In genomic region chr1:113275691-113276090, GRCh38 we compare ENCODE assay signal across 34 cellular contexts.
"Had no signal": no experiment of that assay in that cellular context is flagged by ENCODE, and none has a peak within 500 bp of the region (broad histone marks: within the 10 kb centered on the region; RNA-seq: fewer than 3 reads in every experiment).

No MANE protein-coding gene starts in this region.

- ATAC-seq: Right ventricle myocardium inferior had no signal

- H3K4me2 ChIP-seq: PC-9 had no signal

- H3K36me3 ChIP-seq: brain microvascular endothelial cell, WERI-Rb-1 had no signal

- DNase-seq: activated CD4-positive, alpha-beta memory T cell treated with anti-CD3 and anti-CD28 coated beads, Interleukin-2, amount 10 ng/mL, durations not matched to agents 7 days and 5 days; activated CD4-positive, alpha-beta T cell treated with anti-CD3 and anti-CD28 coated beads for 1 hour; activated CD4-positive, alpha-beta T cell treated with anti-CD3 and anti-CD28 coated beads for 48 hours; activated CD4-positive, CD25-positive, alpha-beta regulatory T cell; activated effector memory CD4-positive, alpha-beta T cell treated with anti-CD3 and anti-CD28 coated beads, Interleukin-2, amount 50 U/mL, for 16 hours; activated naive CD4-positive, alpha-beta T cell; activated naive CD4-positive, alpha-beta T cell treated with anti-CD3 and anti-CD28 coated beads, Interleukin-2, amount 50 U/mL, for 16 hours; activated naive CD8-positive, alpha-beta T cell treated with anti-CD3 and anti-CD28 coated beads for 36 hours; activated T-cell treated with anti-CD3 and anti-CD28 coated beads, Interleukin-2, amount 50 U/mL, for 1 hour; activated T-cell treated with anti-CD3 and anti-CD28 coated beads, Interleukin-2, amount 50 U/mL, for 72 hours; amniotic stem cell; aorta; brain microvascular endothelial cell; central memory CD4-positive, alpha-beta T cell; Karpas-422; NCI-H1105; NCI-H1417 treated with DMSO at 0.1 percent for 48 hours; NCI-H187 treated with DMSO at 0.1 percent for 48 hours; NCI-H2081; NCI-H2171 treated with DMSO at 0.1 percent for 48 hours; NCI-H226; NCI-H446 treated with DMSO at 0.1 percent for 48 hours; NCI-H524; NK-92 treated with Interleukin-12 subunit alpha and Interleukin-12 subunit beta, amount 100 ng/mL, for 24 hours; SIG-M5; SW 1271; T-helper 1 cell; T-helper 2 cell; T-helper 9 cell; WERI-Rb-1 had no signal

- H3K9me3 Mint-ChIP-seq: activated CD4-positive, alpha-beta memory T cell treated with anti-CD3 and anti-CD28 coated beads, Interleukin-2, amount 10 ng/mL, durations not matched to agents 7 days and 5 days; activated naive CD8-positive, alpha-beta T cell treated with anti-CD3 and anti-CD28 coated beads for 36 hours; activated T-cell treated with anti-CD3 and anti-CD28 coated beads, Interleukin-2, amount 50 U/mL, for 72 hours; activated T-helper 17 cell treated with anti-CD3 and anti-CD28 coated beads, Interleukin-2, amount 50 U/mL, for 72 hours had no signal

- H3K27me3 ChIP-seq: brain microvascular endothelial cell had no signal

- H2AFZ ChIP-seq: PC-9 had no signal

- H3K4me3 ChIP-seq: PC-9 had no signal

- H3K4me1 Mint-ChIP-seq: activated naive CD8-positive, alpha-beta T cell treated with anti-CD3 and anti-CD28 coated beads for 36 hours; activated T-helper 17 cell treated with anti-CD3 and anti-CD28 coated beads, Interleukin-2, amount 50 U/mL, for 72 hours had no signal

- H3K27ac Mint-ChIP-seq: activated naive CD8-positive, alpha-beta T cell treated with anti-CD3 and anti-CD28 coated beads for 36 hours; activated T-cell treated with anti-CD3 and anti-CD28 coated beads, Interleukin-2, amount 50 U/mL, for 72 hours; activated T-helper 17 cell treated with anti-CD3 and anti-CD28 coated beads, Interleukin-2, amount 50 U/mL, for 72 hours had no signal

- H3K4me3 Mint-ChIP-seq: activated CD4-positive, alpha-beta memory T cell treated with anti-CD3 and anti-CD28 coated beads, Interleukin-2, amount 10 ng/mL, durations not matched to agents 7 days and 5 days; activated naive CD8-positive, alpha-beta T cell treated with anti-CD3 and anti-CD28 coated beads for 36 hours; activated T-cell treated with anti-CD3 and anti-CD28 coated beads, Interleukin-2, amount 50 U/mL, for 72 hours; activated T-helper 17 cell treated with anti-CD3 and anti-CD28 coated beads, Interleukin-2, amount 50 U/mL, for 72 hours had no signal

- H3K27ac ChIP-seq: brain microvascular endothelial cell, PC-9, RWPE1, WERI-Rb-1 had no signal

- H3K36me3 Mint-ChIP-seq: activated naive CD8-positive, alpha-beta T cell treated with anti-CD3 and anti-CD28 coated beads for 36 hours had no signal
